ENCODE assay signal across 8 cellular contexts in the genomic region with DNA sequence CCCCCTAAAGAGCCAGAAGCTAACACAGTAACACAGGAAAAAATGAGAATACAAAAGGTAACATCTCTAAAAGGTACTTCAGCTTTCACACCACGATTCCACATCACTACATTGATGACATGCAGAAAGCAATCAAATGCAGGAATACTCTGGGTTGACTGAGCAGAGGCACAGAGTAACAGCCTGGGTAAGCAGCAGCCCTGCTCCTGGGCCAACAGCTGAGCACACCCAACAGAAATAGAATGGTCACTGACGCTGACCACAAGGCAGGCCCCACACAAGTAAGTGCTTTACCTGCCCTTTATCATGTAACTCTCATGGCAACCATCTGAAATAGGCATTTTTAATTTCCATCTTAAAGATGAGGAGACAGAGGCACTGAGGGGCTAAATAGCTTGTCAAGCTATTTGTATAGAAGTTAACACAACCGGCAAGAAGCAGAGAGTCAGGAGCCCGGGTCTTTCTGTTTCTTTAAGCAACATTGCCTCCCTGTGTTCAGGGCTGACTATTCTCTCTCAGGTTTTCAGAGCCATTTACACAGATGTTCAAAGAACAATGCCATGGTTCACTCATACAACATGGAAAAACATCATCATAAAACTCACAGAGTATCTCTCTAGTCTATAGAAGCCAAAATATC.
DNase-seq lines count a peak whose midpoint lies in the region; ATAC-seq, FAIRE-seq and TF ChIP-seq lines count a peak whose summit lies in the region.

No MANE protein-coding gene starts in this region.

- no peak for ATAC-seq in HG03025 (IDR thresholded peaks at IDR 0.05; ENCODE audit: low FRiP score, unreplicated experiment)
- ATAC-seq in GM21717 (IDR thresholded peaks at IDR 0.05; ENCODE audit: unreplicated experiment): no peak

- no peak overlapping the region for H3K9ac ChIP-seq in OCI-LY1 (ENCODE audit: low read length)

- no peaks in the 10 kb centered on the region for H3K4me1 ChIP-seq in OCI-LY1 (ENCODE audit: insufficient read depth, low read length, severe bottlenecking)
- no peaks in the 10 kb centered on the region for H3K4me1 ChIP-seq in testis

- no peaks in the 10 kb centered on the region for H3F3A ChIP-seq in OCI-LY1 (ENCODE audit: insufficient read depth, low read length)

- peak; percentile 25 for DNase-seq in AG09309 (ENCODE audit: low read depth)
- peak; percentile 0 for DNase-seq in GM18507 (ENCODE audit: extremely low spot score, insufficient read length, low read depth)
- peak; percentile 77 for DNase-seq in astrocyte of the hippocampus (ENCODE audit: low read depth, low spot score)
- peak; percentile 36 for DNase-seq in kidney glomerular epithelial cell (lab: John Stamatoyannopoulos, UW)
- peak; percentile 28 for DNase-seq in testis

- H3K9me2 ChIP-seq in OCI-LY1 (ENCODE audit: low read depth, low read length): no peaks in the 10 kb centered on the region

- H3K9me3 ChIP-seq in OCI-LY1 (ENCODE audit: low read length) (no peaks in the 10 kb centered on the region), testis (no peaks in the 10 kb centered on the region)

- TF ChIP-seq POLR2A in testis (IDR thresholded peaks at IDR 0.05): no peak

- no peaks in the 10 kb centered on the region for H3K27me3 ChIP-seq in OCI-LY1 (ENCODE audit: insufficient read depth, low read length)
- no peaks in the 10 kb centered on the region for H3K27me3 ChIP-seq in testis

- no peak overlapping the region for H3K4me2 ChIP-seq in OCI-LY1 (ENCODE audit: low read length)

- no peaks in the 10 kb centered on the region for H3K36me3 ChIP-seq in OCI-LY1 (ENCODE audit: insufficient read depth, low read length)
- no peaks in the 10 kb centered on the region for H3K36me3 ChIP-seq in testis (ENCODE audit: low read depth, missing control alignments)

- no peak overlapping the region for H3K4me3 ChIP-seq in AG09309 (ENCODE audit: control insufficient read depth, low read depth, low read length)
- no peak overlapping the region for H3K4me3 ChIP-seq in OCI-LY1 (ENCODE audit: low read depth, low read length, poor library complexity, severe bottlenecking)
- no peak overlapping the region for H3K4me3 ChIP-seq in testis

- no peak overlapping the region for H3K27ac ChIP-seq in OCI-LY1 (ENCODE audit: low read depth, low read length, poor library complexity, severe bottlenecking)
- no peak overlapping the region for H3K27ac ChIP-seq in testis

- no peaks in the 10 kb centered on the region for H3K79me2 ChIP-seq in OCI-LY1 (ENCODE audit: insufficient read depth, low read length)

- FAIRE-seq in GM18507 (lab: Jason Lieb, UNC): no peak

- 52 to 58% methylated on average over 3 to 4 of the region's 4 CpGs for WGBS in testis, 2 donors

- H2AFZ ChIP-seq in OCI-LY1 (ENCODE audit: low read length): no peak overlapping the region

- intact Hi-C loops in testis (cut with DNase I; ENCODE audit: low total_unique reads): no loop called here

- H4K20me1 ChIP-seq in OCI-LY1 (ENCODE audit: insufficient read depth, low read length): no peaks in the 10 kb centered on the region

- TF ChIP-seq CTCF in AG09309 (IDR thresholded peaks at IDR 0.05; ENCODE audit: control insufficient read depth, insufficient read depth, low read depth, low read length, missing control alignments): peak; percentile 53
- peak; percentile 19; the same call in 1 of the 2 replicates for TF ChIP-seq CTCF in OCI-LY1 (IDR thresholded peaks at IDR 0.05; ENCODE audit: low read length)
- no peak for TF ChIP-seq CTCF in testis (IDR thresholded peaks at IDR 0.05)

Comparison
In these comparisons a context has a peak if more than half of its experiments do, and no peak if none do; other contexts are left out.
1. DNase-seq: peak in every context shown above with its lines; median percentile 77 in astrocyte of the hippocampus; 36 in kidney glomerular epithelial cell; 28 in testis; 25 in AG09309; 0 in GM18507.
2. CTCF ChIP-seq: peak in AG09309 (single experiment) and OCI-LY1 (single experiment); none in testis (0 of 3).